In genomic region chr2:42334865-42335264, GRCh38 we compare ENCODE assay signal across 4 cellular contexts. TPM values are rescaled to one million over a fixed set of nuclear protein-coding genes. Genes with fewer than 3 reads are reported as not detected.
DNase-seq lines count a peak whose midpoint lies in the region; ATAC-seq, FAIRE-seq and TF ChIP-seq lines count a peak whose summit lies in the region.
"Not testable (repeated sequence)": the region's sequence is repeated elsewhere in the genome, so short reads cannot be mapped to it uniquely, and the experiment has no call there.

No MANE protein-coding gene starts in this region.

- not testable (repeated sequence) for FAIRE-seq in HepG2 (lab: Jason Lieb, UNC)

- not testable (repeated sequence) for H3K4me3 Mint-ChIP-seq in T-helper 17 cell; stimulated activated naive B cell treated with anti-CD40 and anti-IgM and Interleukin-4, amounts not matched to agents 10 μg/mL and 1 μg/mL and 100 μg/mL, for 72 hours

- WGBS in HepG2 (ENCODE audit: low lambda C conversion rate) = over 99% methylated on average over 6 of the region's 6 CpGs

- not testable (repeated sequence) for TF ChIP-seq EP300 in HepG2 (IDR thresholded peaks at IDR 0.05; ENCODE audit: low read depth in 2 of 2, low read length in 2 of 2); HepG2 (CRISPR knock-in tag; IDR thresholded peaks at IDR 0.05; ENCODE audit: borderline replicate concordance)

- H3K27me3 ChIP-seq in cardiac muscle cell; HepG2 (ENCODE audit: control insufficient read depth in 1 of 2, insufficient read depth in 2 of 2, low read length in 2 of 2): not testable (repeated sequence)

- TF ChIP-seq CTCF in cardiac muscle cell (IDR thresholded peaks at IDR 0.05; ENCODE audit: low read depth, low read length); HepG2 (CRISPR knock-in tag; IDR thresholded peaks at IDR 0.05): not testable (repeated sequence)

- not testable (repeated sequence) for H3K79me2 ChIP-seq in HepG2 (ENCODE audit: insufficient read depth, low read length)

- CTCF ChIA-PET in HepG2 (lab: Yijun Ruan, JAX; ENCODE audit: low intra/inter-chr PET ratio, low total read pairs) = not testable (repeated sequence)

- ATAC-seq in T-helper 17 cell; HepG2; stimulated activated naive B cell treated with anti-CD40 and anti-IgM and Interleukin-4, amounts not matched to agents 10 μg/mL and 1 μg/mL and 100 μg/mL, for 72 hours (replicated peaks): not testable (repeated sequence)

- not testable (repeated sequence) for BruUV-seq in HepG2 (replicated peaks; lab: Mats Ljungman, UMichigan)

- H3K27me3 Mint-ChIP-seq in T-helper 17 cell; stimulated activated naive B cell treated with anti-CD40 and anti-IgM and Interleukin-4, amounts not matched to agents 10 μg/mL and 1 μg/mL and 100 μg/mL, for 72 hours: not testable (repeated sequence)

- TF ChIP-seq RAD21 in HepG2 (CRISPR knock-in tag; IDR thresholded peaks at IDR 0.05) = not testable (repeated sequence)

- H3K36me3 ChIP-seq in cardiac muscle cell (peaks cover 47% of the 10 kb centered on the region), HepG2 (replicated peaks in 1 of 2; ENCODE audit: control insufficient read depth in 1 of 2, insufficient read depth in 2 of 2, low read length in 2 of 2) (peaks cover 19 to 43% of the 10 kb centered on the region in 2 experiments)

- not testable (repeated sequence) for TF ChIP-seq POLR2A in HepG2 (IDR thresholded peaks at IDR 0.05; ENCODE audit: insufficient read depth in 1 of 2, low read depth in 2 of 2, low read length in 2 of 2)

- not testable (repeated sequence) for H3K9me3 Mint-ChIP-seq in stimulated activated naive B cell treated with anti-CD40 and anti-IgM and Interleukin-4, amounts not matched to agents 10 μg/mL and 1 μg/mL and 100 μg/mL, for 72 hours

- H3K4me2 ChIP-seq in HepG2 (ENCODE audit: low read depth, low read length) = not testable (repeated sequence)

- peaks cover 73% of the 10 kb centered on the region for H4K20me1 ChIP-seq in HepG2 (ENCODE audit: insufficient read depth, low read length)

- not testable (repeated sequence) for H2AFZ ChIP-seq in HepG2 (ENCODE audit: low read length)

- H3K27ac Mint-ChIP-seq in T-helper 17 cell = peak overlapping the region; percentile 76
- H3K27ac Mint-ChIP-seq in stimulated activated naive B cell treated with anti-CD40 and anti-IgM and Interleukin-4, amounts not matched to agents 10 μg/mL and 1 μg/mL and 100 μg/mL, for 72 hours = peak overlapping the region; percentile 67

- not testable (repeated sequence) for H3K4me1 Mint-ChIP-seq in T-helper 17 cell; stimulated activated naive B cell treated with anti-CD40 and anti-IgM and Interleukin-4, amounts not matched to agents 10 μg/mL and 1 μg/mL and 100 μg/mL, for 72 hours

- not testable (repeated sequence) for H3K9ac ChIP-seq in HepG2 (ENCODE audit: insufficient read depth, low read depth, low read length)

- H3K36me3 Mint-ChIP-seq in T-helper 17 cell (ENCODE audit: low read depth) = not testable (repeated sequence)
- H3K36me3 Mint-ChIP-seq in stimulated activated naive B cell treated with anti-CD40 and anti-IgM and Interleukin-4, amounts not matched to agents 10 μg/mL and 1 μg/mL and 100 μg/mL, for 72 hours = peaks cover 51 to 72% of the 10 kb centered on the region in 2 donors

- H3K4me1 ChIP-seq in cardiac muscle cell (ENCODE audit: low read depth); HepG2 (ENCODE audit: insufficient read depth, low read length): not testable (repeated sequence)

- intact Hi-C loops in HepG2 (cut with micrococcal nuclease; ENCODE audit: unreplicated experiment) = not testable (repeated sequence)

- POLR2A ChIA-PET in HepG2 (lab: Yijun Ruan, JAX) = not testable (repeated sequence)

- DNase-seq in T-helper 17 cell; cardiac muscle cell (ENCODE audit: low read depth in 1 of 2, low spot score in 1 of 2); HepG2 (ENCODE audit: low spot score); stimulated activated naive B cell treated with anti-CD40 and anti-IgM and Interleukin-4, amounts not matched to agents 10 μg/mL and 1 μg/mL and 100 μg/mL, for 72 hours: not testable (repeated sequence)

- not testable (repeated sequence) for H3K9me3 ChIP-seq in T-helper 17 cell (ENCODE audit: control insufficient read depth, low read length, poor library complexity, severe bottlenecking); cardiac muscle cell (ENCODE audit: low read depth); HepG2 (ENCODE audit: low read length)

- H3K27ac ChIP-seq in cardiac muscle cell = peak overlapping the region; percentile 23
- not testable (repeated sequence) for H3K27ac ChIP-seq in HepG2 (ENCODE audit: extremely low read length, insufficient read depth, low read length)

- not testable (repeated sequence) for H3K4me3 ChIP-seq in cardiac muscle cell; HepG2 (replicated peaks in 1 of 3; ENCODE audit: insufficient read depth in 1 of 3, low read depth in 2 of 3, low read length in 3 of 3)

- in situ Hi-C loops in HepG2 (cut with HindIII; ENCODE audit: extremely low pct_ligation_motif_present, low pct_unique_long_range_greater_than_20kb) = not testable (repeated sequence)

TF ChIP-seq in HepG2, 621 proteins besides CTCF, POLR2A, EP300 and RAD21:
- TF ChIP-seq RBM22 (optimal IDR thresholded peaks at IDR 0.05; ENCODE audit: low read length) (peak; percentile 5), ZBTB38 (CRISPR knock-in tag; IDR thresholded peaks at IDR 0.05) (0 out of 2 replicates have a peak, but pooled peaks have one; percentile 51), FUBP1 (CRISPR knock-in tag; IDR thresholded peaks at IDR 0.05; ENCODE audit: borderline replicate concordance) (0 out of 2 replicates have a peak, but pooled peaks have one; percentile 40), ZMAT3 (CRISPR knock-in tag; conservative IDR thresholded peaks at IDR 0.05) (0 out of 2 replicates have a peak, but pooled peaks have one; percentile 39), ZNF274 (CRISPR knock-in tag; IDR thresholded peaks at IDR 0.05) (0 out of 2 replicates have a peak, but pooled peaks have one; percentile 50), ZC3H4 (CRISPR knock-in tag; IDR thresholded peaks at IDR 0.05; ENCODE audit: borderline replicate concordance) (0 out of 2 replicates have a peak, but pooled peaks have one; percentile 38)
TF ChIP-seq in HepG2: peak in this region for 6; not testable (repeated sequence) for 615.

RNA-seq across cellular contexts. Expression of gene COX7A2L, which starts 26.2 kb away (rescaled TPM):
- total RNA-seq in T-helper 17 cell (10 to 100 TPM; 50.9 to 55.3 TPM), cardiac muscle cell (152 and 160 TPM in 2 replicates), HepG2 (2016; rRNA removed; fragmentation: Illumina TruSeq; extraction: Trizol) (201 and 272 TPM in 2 replicates)
- polyA plus RNA-seq in cardiac muscle cell (187 and 197 TPM in 2 replicates), HepG2 (2011; rRNA removed) (122 and 155 TPM in 2 replicates)
- 111 and 117 TPM in 2 replicates for total RNA-seq in HepG2 (2016; cell fraction: cytosol; rRNA removed; fragmentation: Illumina TruSeq; extraction: Trizol; ENCODE audit: low read depth)
- 197 and 297 TPM in 2 replicates for total RNA-seq in HepG2 (2016; cell fraction: insoluble cytoplasmic fraction; rRNA removed; fragmentation: Illumina TruSeq; extraction: Trizol)
- total RNA-seq in HepG2 (2016; cell fraction: membrane; rRNA removed; fragmentation: Illumina TruSeq; extraction: Trizol) = 232 and 238 TPM in 2 replicates
- total RNA-seq in HepG2 (2016; cell fraction: nucleus; rRNA removed; fragmentation: Illumina TruSeq; extraction: Trizol) = 71.7 and 82.5 TPM in 2 replicates
- 137 and 167 TPM in 2 replicates for polyA plus RNA-seq in HepG2 (2011; cell fraction: cytosol; rRNA removed)
- 30.5 and 38.2 TPM in 2 replicates for polyA plus RNA-seq in HepG2 (2011; cell fraction: nucleus; rRNA removed)
- polyA plus RNA-seq in HepG2 (2012) = 187 and 191 TPM in 2 replicates
- polyA plus RNA-seq in HepG2 (2016; cell fraction: cytosol; fragmentation: Illumina TruSeq; extraction: Trizol; ENCODE audit: low read depth) = 119 TPM in 2 replicates
- 279 and 314 TPM in 2 replicates for polyA plus RNA-seq in HepG2 (2016; cell fraction: insoluble cytoplasmic fraction; fragmentation: Illumina TruSeq; extraction: Trizol; ENCODE audit: low read depth)
- polyA plus RNA-seq in HepG2 (2016; cell fraction: membrane; fragmentation: Illumina TruSeq; extraction: Trizol; ENCODE audit: low read depth) = 211 and 215 TPM in 2 replicates
- polyA plus RNA-seq in HepG2 (2016; cell fraction: nucleus; fragmentation: Illumina TruSeq; extraction: Trizol; ENCODE audit: insufficient read depth, low read depth) = 118 and 123 TPM in 2 replicates
- 66.1 and 73.1 TPM in 2 replicates for polyA minus RNA-seq in HepG2 (2011; rRNA and poly(A)+ RNA removed; ENCODE audit: low replicate concordance)
- 41.1 and 44.7 TPM in 2 replicates for polyA minus RNA-seq in HepG2 (2011; cell fraction: cytosol; rRNA and poly(A)+ RNA removed)
- polyA minus RNA-seq in HepG2 (2011; cell fraction: nucleus; rRNA and poly(A)+ RNA removed) = 22.7 and 28.1 TPM in 2 replicates
